ENCODE assay signal across 9 cellular contexts in genomic region chr10:125157473-125157865, GRCh38. TPM values are rescaled to one million over a fixed set of nuclear protein-coding genes. Genes with fewer than 3 reads are reported as not detected.
DNase-seq lines count a peak whose midpoint lies in the region; ATAC-seq and TF ChIP-seq lines count a peak whose summit lies in the region.
"Had no signal": no experiment of that assay in that cellular context is flagged by ENCODE, and none has a peak within 500 bp of the region (broad histone marks: within the 10 kb centered on the region; RNA-seq: fewer than 3 reads in every experiment).

No MANE protein-coding gene starts in this region.

- H3K4me3 ChIP-seq in WERI-Rb-1 (ENCODE audit: low read depth, low read length) (peak overlapping the region; percentile 50), stomach (peak overlapping the region; percentile 78 to 92 (median 88))

- DNase-seq in NCI-H1417 (lab: John Stamatoyannopoulos, UW): peak in 2 of 3 experiments; percentile 64 to 82
- no peak for DNase-seq in NCI-H1417 treated with DMSO at 0.1 percent for 48 hours (lab: John Stamatoyannopoulos, UW)
- no peak for DNase-seq in WERI-Rb-1
- DNase-seq in immature natural killer cell: no peak
- peak; percentile 25 for DNase-seq in stomach
- DNase-seq in NAMALWA (ENCODE audit: low spot score): no peak
- no peak for DNase-seq in stimulated activated CD4-positive, alpha-beta T cell treated with anti-CD3 and anti-CD28 coated beads, Interleukin-12 subunit alpha, Interleukin-12 subunit beta, amount 100 ng/mL, for 4 hours
- DNase-seq: C1 segment of cervical spinal cord had no signal

- H3K36me3 ChIP-seq in WERI-Rb-1: peaks cover 10% of the 10 kb centered on the region
- H3K36me3 ChIP-seq in stomach: no peaks in the 10 kb centered on the region

- H3K27me3 ChIP-seq in WERI-Rb-1 (ENCODE audit: insufficient read depth, low read depth, severe bottlenecking) (no peaks in the 10 kb centered on the region), stomach (no peaks in the 10 kb centered on the region)

- ATAC-seq in esophagus mucosa: no peak

- WGBS in stomach, 5 donors: 12 to 24% (median 14%) methylated on average over 3 of the region's 3 CpGs

- H3K4me1 ChIP-seq in stomach: peaks cover 51 to 73% (median 62%) of the 10 kb centered on the region in 4 donors

- H3K36me3 Mint-ChIP-seq in immature natural killer cell: peaks cover 0 to 6% (median 0%) of the 10 kb centered on the region in 3 donors

- peaks cover 60 to 61% of the 10 kb centered on the region in 2 donors for H3K4me1 Mint-ChIP-seq in immature natural killer cell

- H3K27ac ChIP-seq in WERI-Rb-1 (peak overlapping the region; percentile 92), stomach (peak overlapping the region; percentile 93 to 100 (median 98))

- peak overlapping the region; percentile 86 to 98 (median 90) for H3K27ac Mint-ChIP-seq in immature natural killer cell

- TF ChIP-seq EP300 in stomach (IDR thresholded peaks at IDR 0.05): no peak

- peak in 1 of 4 donors; percentile 32 for TF ChIP-seq POLR2A in stomach (IDR thresholded peaks at IDR 0.05)

- intact Hi-C loops in stomach (cut with DNase I; ENCODE audit: low total_unique reads): no loop called here

- H3K9me3 ChIP-seq in WERI-Rb-1 (ENCODE audit: severe bottlenecking) (no peaks in the 10 kb centered on the region), stomach (no peaks in the 10 kb centered on the region)

- peaks cover 7 to 21% (median 9%) of the 10 kb centered on the region in 3 donors for H3K27me3 Mint-ChIP-seq in immature natural killer cell (ENCODE audit: low read depth in 3 of 3)

- no peak for TF ChIP-seq CTCF in WERI-Rb-1 (IDR thresholded peaks at IDR 0.05; ENCODE audit: low read depth, low read length)
- no peak for TF ChIP-seq CTCF in stomach (IDR thresholded peaks at IDR 0.05)

- H3K4me3 Mint-ChIP-seq in immature natural killer cell: peak overlapping the region; percentile 88 to 98 (median 97)

- no peaks in the 10 kb centered on the region for H3K9me3 Mint-ChIP-seq in immature natural killer cell

RNA-seq across cellular contexts. Expression of gene CTBP2, which starts 2.9 kb away (rescaled TPM):
- polyA plus RNA-seq in immature natural killer cell (100 to 1,000 TPM in 2 of 3 donors, 10 to 100 TPM in 1; 89.8 to 154 (median 131) TPM), stomach (10 to 100 TPM; 21.3 to 41.2 (median 34.6) TPM)
- total RNA-seq in stomach (100 to 1,000 TPM in 2 of 5 donors, 10 to 100 TPM in 3; 58.6 to 169 (median 80.5) TPM), esophagus mucosa (46.7 TPM)

Comparison
In these comparisons a context has a peak if more than half of its experiments do, and no peak if none do; other contexts are left out.
1. DNase-seq: peak in NCI-H1417 (2 of 3) and stomach (single experiment); none in NCI-H1417 treated with DMSO at 0.1 percent for 48 hours (single experiment), WERI-Rb-1 (single experiment), immature natural killer cell (0 of 3), NAMALWA (single experiment) and stimulated activated CD4-positive, alpha-beta T cell treated with anti-CD3 and anti-CD28 coated beads, Interleukin-12 subunit alpha, Interleukin-12 subunit beta, amount 100 ng/mL, for 4 hours (single experiment).